ENCODE assay signal across 8 cellular contexts in the genomic region with DNA sequence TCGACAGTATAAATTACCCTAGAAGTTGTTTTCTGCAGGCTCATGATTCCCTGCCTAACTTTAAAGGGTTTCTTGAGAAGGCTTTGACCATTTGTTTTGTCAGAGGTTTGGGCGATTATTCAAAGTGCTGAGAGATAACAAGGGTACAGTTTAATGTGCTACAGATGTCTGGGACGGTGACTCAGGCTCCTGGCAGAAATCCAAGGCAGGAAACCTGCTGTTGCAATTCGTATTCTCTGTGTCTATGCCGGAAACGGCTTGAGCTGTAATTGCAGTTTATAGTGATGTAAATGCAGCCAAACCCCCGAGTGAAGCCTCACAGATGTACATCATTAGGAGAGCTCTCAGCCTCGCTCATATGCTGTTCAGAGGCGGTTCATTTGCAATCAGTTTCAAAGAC.
DNase-seq lines count a peak whose midpoint lies in the region; ATAC-seq and TF ChIP-seq lines count a peak whose summit lies in the region.

No MANE protein-coding gene starts in this region.

- H3K4me2 ChIP-seq in hepatocyte = peak overlapping the region; percentile 55

- H3K27ac ChIP-seq in HUES64 (ENCODE audit: low read depth, low read length) (peak overlapping the region; percentile 69), hepatocyte (peak overlapping the region; percentile 44)

- no peaks in the 10 kb centered on the region for H3K9me3 ChIP-seq in HUES64 (ENCODE audit: insufficient read depth, low read depth, low read length)
- H3K9me3 ChIP-seq in hepatocyte (ENCODE audit: low read depth) = no peaks in the 10 kb centered on the region

- peaks cover 32% of the 10 kb centered on the region for H3K4me1 ChIP-seq in HUES64 (ENCODE audit: insufficient read depth, low read length)
- peaks cover 9% of the 10 kb centered on the region for H3K4me1 ChIP-seq in hepatocyte (ENCODE audit: insufficient read depth)

- ATAC-seq in GM21381 (IDR thresholded peaks at IDR 0.05; ENCODE audit: unreplicated experiment) (no peak), GM21367 (IDR thresholded peaks at IDR 0.05; ENCODE audit: unreplicated experiment) (no peak)

- TF ChIP-seq CTCF in hepatocyte (IDR thresholded peaks at IDR 0.05; ENCODE audit: poor library complexity) = no peak

- DNase-seq in EL = peak; percentile 96
- peak; percentile 83 to 96 for DNase-seq in NOMO-1 (lab: John Stamatoyannopoulos, UW; ENCODE audit: unreplicated experiment in 2 of 2)
- DNase-seq in amygdala (lab: John Stamatoyannopoulos, UW) = peak in 40 of 56 donors; percentile 1 to 69 (median 25)
- DNase-seq in hepatocyte (ENCODE audit: low spot score) = peak; percentile 90
- DNase-seq in stimulated activated CD4-positive, alpha-beta T cell treated with anti-CD3 and anti-CD28 coated beads, Interleukin-12 subunit alpha, Interleukin-12 subunit beta, amount 100 ng/mL, for 4 hours = peak; percentile 2

- peak overlapping the region; percentile 15; the same call in 1 of the 2 replicates for H3K4me3 ChIP-seq in HUES64 (ENCODE audit: low read length)
- H3K4me3 ChIP-seq in hepatocyte = no peak overlapping the region

- H3K27me3 ChIP-seq in HUES64 (ENCODE audit: insufficient read depth, low read length) = no peaks in the 10 kb centered on the region
- no peaks in the 10 kb centered on the region for H3K27me3 ChIP-seq in hepatocyte

- no peaks in the 10 kb centered on the region for H3K79me2 ChIP-seq in hepatocyte

- H2AFZ ChIP-seq in hepatocyte = no peak overlapping the region

- H3K36me3 ChIP-seq in HUES64 (ENCODE audit: insufficient read depth, low read length) (no peaks in the 10 kb centered on the region), hepatocyte (replicated peaks; ENCODE audit: insufficient read depth, low read depth) (no peaks in the 10 kb centered on the region)

- 9% methylated on average over 9 of the region's 9 CpGs for WGBS in HUES64
- WGBS in hepatocyte (ENCODE audit: low lambda C conversion rate, missing lambda C conversion rate) = 6% methylated on average over 9 of the region's 9 CpGs

- H4K20me1 ChIP-seq in hepatocyte (ENCODE audit: insufficient read depth, poor library complexity, severe bottlenecking) = no peaks in the 10 kb centered on the region

- peak overlapping the region; percentile 58; the same call in 1 of the 2 replicates for H3K9ac ChIP-seq in HUES64 (ENCODE audit: low read depth, low read length)

- no peaks in the 10 kb centered on the region for H3K9me2 ChIP-seq in hepatocyte (replicated peaks; ENCODE audit: insufficient read depth)

Comparison
In these comparisons a context has a peak if more than half of its experiments do, and no peak if none do; other contexts are left out.
1. DNase-seq: peak in every context shown above with its lines; median percentile 96 in EL; 90 in hepatocyte; 90 in NOMO-1; 25 in amygdala; 2 in stimulated activated CD4-positive, alpha-beta T cell treated with anti-CD3 and anti-CD28 coated beads, Interleukin-12 subunit alpha, Interleukin-12 subunit beta, amount 100 ng/mL, for 4 hours.